ENCODE assay signal across 8 cellular contexts in the genomic region with DNA sequence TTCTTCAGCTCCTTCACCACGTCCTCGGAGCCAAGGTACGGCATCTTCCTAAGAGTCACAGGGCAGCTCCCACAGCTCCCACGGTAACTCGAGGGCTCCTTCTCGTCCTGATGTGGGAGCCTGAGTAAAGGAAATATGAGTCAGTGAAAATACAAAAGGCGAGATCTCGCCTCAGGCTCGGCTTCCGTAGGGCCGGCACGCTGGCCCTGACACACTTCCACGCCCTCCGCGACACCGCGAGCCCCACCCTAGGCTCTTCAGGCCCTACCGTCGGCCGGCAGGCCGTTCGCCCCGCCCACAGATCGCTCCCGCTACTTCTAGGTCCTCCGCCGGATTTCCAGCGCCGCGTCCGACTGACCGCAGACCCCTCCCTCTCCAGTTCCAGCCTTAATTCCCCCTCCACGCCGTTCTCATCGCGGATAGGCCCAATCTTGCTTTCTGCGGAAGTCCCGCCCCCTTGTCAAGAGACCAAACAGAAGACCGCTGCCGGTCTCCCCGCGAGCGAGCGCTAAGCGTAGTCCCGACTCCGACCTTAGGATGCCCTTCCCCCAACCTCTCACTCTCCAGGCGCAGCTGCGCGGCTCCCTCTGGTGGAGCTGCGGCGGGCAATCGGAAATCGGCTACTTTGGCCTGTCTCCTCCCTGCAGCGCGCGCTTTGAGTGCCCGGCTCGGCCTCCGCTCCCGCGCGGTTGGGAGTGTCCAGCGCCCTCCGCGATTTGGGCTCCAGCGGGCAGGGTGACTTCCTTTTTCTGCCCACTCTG. TPM values are rescaled to one million over a fixed set of nuclear protein-coding genes. Genes with fewer than 3 reads are reported as not detected.
DNase-seq lines count a peak whose midpoint lies in the region; ATAC-seq and TF ChIP-seq lines count a peak whose summit lies in the region.

A gene (minus strand): TSS at position 126 of the 761 bp plus-strand sequence. CDS start 82 bp downstream, at position 44.
A gene (plus strand): TSS at position 653 of the 761 bp plus-strand sequence. CDS start 261 bp downstream, outside the sequence.

- peak; percentile 66 for TF ChIP-seq CTCF in GM12864 (IDR thresholded peaks at IDR 0.05; ENCODE audit: low read depth, low read length, missing control alignments)
- TF ChIP-seq CTCF in osteoblast (IDR thresholded peaks at IDR 0.05; ENCODE audit: extremely low read depth, low read depth, low read length), result peak; percentile 63

- H3K36me3 Mint-ChIP-seq in activated naive CD4-positive, alpha-beta T cell treated with anti-CD3 and anti-CD28 coated beads, Interleukin-2, amount 50 U/mL, for 72 hours, result peaks cover 35 to 52% of the 10 kb centered on the region in 2 donors

- H3K27ac ChIP-seq in osteoblast (ENCODE audit: low read depth, low read length), result peak within 1 kb of the TSS; percentile 93
- peak within 1 kb of the TSS; percentile 93 for H3K27ac ChIP-seq in thymus (ENCODE audit: low read depth)

- H3K36me3 ChIP-seq in osteoblast (ENCODE audit: insufficient read depth, low read length) (peaks cover 26% of the 10 kb centered on the region), thymus (ENCODE audit: control insufficient read depth, insufficient read depth) (peaks cover 26% of the 10 kb centered on the region)

- H3K79me2 ChIP-seq in osteoblast (ENCODE audit: insufficient read depth, low read length), result peaks cover 38% of the 10 kb centered on the region

- peak within 1 kb of the TSS; percentile 97 for H3K4me2 ChIP-seq in osteoblast (ENCODE audit: insufficient read depth, low read length)

- no peaks in the 10 kb centered on the region for H3K27me3 ChIP-seq in osteoblast (ENCODE audit: insufficient read depth, low read length)
- no peaks in the 10 kb centered on the region for H3K27me3 ChIP-seq in thymus (ENCODE audit: control insufficient read depth, insufficient read depth)

- H3K27ac Mint-ChIP-seq in activated naive CD4-positive, alpha-beta T cell treated with anti-CD3 and anti-CD28 coated beads, Interleukin-2, amount 50 U/mL, for 72 hours, result peak within 1 kb of the TSS; percentile 92 to 99

- H3K9me3 ChIP-seq in osteoblast (ENCODE audit: low read depth, low read length) (no peaks in the 10 kb centered on the region), thymus (ENCODE audit: control insufficient read depth) (no peaks in the 10 kb centered on the region)

- H3K9me3 Mint-ChIP-seq in activated naive CD4-positive, alpha-beta T cell treated with anti-CD3 and anti-CD28 coated beads, Interleukin-2, amount 50 U/mL, for 72 hours, result no peaks in the 10 kb centered on the region

- WGBS in thymus, result under 1% methylated on average over 67 of the region's 67 CpGs

- H3K4me1 ChIP-seq in osteoblast (ENCODE audit: insufficient read depth, low read length), result peaks cover 16% of the 10 kb centered on the region
- H3K4me1 ChIP-seq in thymus (ENCODE audit: control insufficient read depth, insufficient read depth, low read length), result peaks cover 18% of the 10 kb centered on the region

- DNase-seq in GM12864 (ENCODE audit: low read depth) (peak; percentile 99), NCI-H1092 treated with DMSO at 0.1 percent for 48 hours (lab: John Stamatoyannopoulos, UW) (peak; percentile 100), SKM-1 (lab: John Stamatoyannopoulos, UW; ENCODE audit: unreplicated experiment) (peak; percentile 99), glomerular visceral epithelial cell (ENCODE audit: extremely low spot score) (peak; percentile 100), osteoblast (ENCODE audit: insufficient read length, low spot score, missing footprints) (peak; percentile 96)
- peak; percentile 96 to 99 for DNase-seq in activated naive CD4-positive, alpha-beta T cell treated with anti-CD3 and anti-CD28 coated beads, Interleukin-2, amount 50 U/mL, for 72 hours (ENCODE audit: low spot score in 2 of 2)

- H4K20me1 ChIP-seq in osteoblast (ENCODE audit: insufficient read depth, low read length), result no peaks in the 10 kb centered on the region

- H3K4me3 ChIP-seq in GM12864 (ENCODE audit: low read depth, low read length) (peak within 1 kb of the TSS; percentile 95), osteoblast (ENCODE audit: insufficient read depth, low read length) (peak within 1 kb of the TSS; percentile 90), thymus (ENCODE audit: low read length) (peak within 1 kb of the TSS; percentile 88)

- ATAC-seq in HG02623 (IDR thresholded peaks at IDR 0.05; ENCODE audit: unreplicated experiment), result peak; percentile 87
- ATAC-seq in activated naive CD4-positive, alpha-beta T cell treated with anti-CD3 and anti-CD28 coated beads, Interleukin-2, amount 50 U/mL, for 72 hours, result peak; percentile 89 to 92

- H2AFZ ChIP-seq in osteoblast (ENCODE audit: low read length), result peak within 1 kb of the TSS; percentile 98

RNA-seq across cellular contexts. Expression of the first gene that starts in this region (rescaled TPM):
- 10 to 100 TPM; 58.9 to 71.6 TPM for total RNA-seq in activated naive CD4-positive, alpha-beta T cell treated with anti-CD3 and anti-CD28 coated beads, Interleukin-2, amount 50 U/mL, for 72 hours
- total RNA-seq in osteoblast, result 14.1 and 15.9 TPM in 2 replicates
- 55.1 TPM for polyA plus RNA-seq in thymus

RNA-seq across cellular contexts. Expression of the second gene that starts in this region (rescaled TPM):
- 10 to 100 TPM; 15.9 to 21.8 TPM for total RNA-seq in activated naive CD4-positive, alpha-beta T cell treated with anti-CD3 and anti-CD28 coated beads, Interleukin-2, amount 50 U/mL, for 72 hours
- 3.6 and 4.7 TPM in 2 replicates for total RNA-seq in osteoblast
- 2.9 TPM for polyA plus RNA-seq in thymus

Comparison
In these comparisons a context has a peak if more than half of its experiments do, and no peak if none do; other contexts are left out.
1. Peak in every context shown above with its lines: DNase-seq, ATAC-seq, H3K4me3 ChIP-seq and H3K27ac ChIP-seq.